Comparison of ENCODE assay signal across 14 cellular contexts in the genomic region with DNA sequence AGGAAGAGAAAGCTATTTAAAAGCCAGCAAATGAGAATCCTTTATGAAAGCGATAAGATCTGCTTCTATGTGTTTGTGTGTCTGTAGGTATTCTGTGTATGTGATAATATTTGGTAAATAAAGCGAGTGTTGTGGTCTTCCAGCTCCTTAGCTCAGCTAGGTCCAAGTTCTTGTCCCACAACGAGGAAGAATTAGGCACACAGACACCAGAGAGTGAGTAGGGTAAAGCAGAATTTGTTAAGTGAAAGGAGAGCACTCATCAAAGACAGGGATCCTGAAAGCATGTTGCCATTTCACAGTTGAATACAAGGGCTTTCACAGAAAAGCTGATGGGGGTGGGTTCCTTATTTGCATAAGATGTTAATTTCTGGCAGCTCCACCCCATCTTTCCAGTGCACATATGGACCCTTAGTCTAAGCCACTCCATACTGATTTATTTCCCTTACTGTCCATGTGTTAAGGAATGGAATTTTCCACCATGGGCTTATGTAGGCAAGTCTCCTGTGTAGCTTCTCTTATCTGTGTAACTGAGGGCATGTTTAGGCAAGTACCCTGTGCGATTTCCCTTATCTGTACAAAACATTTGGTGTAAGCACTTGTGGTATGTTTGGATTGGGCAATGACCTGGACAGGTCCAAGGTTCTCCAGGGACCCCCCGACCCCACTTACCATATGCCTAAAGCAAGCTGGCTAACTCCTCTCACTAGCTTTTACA.
"Had no signal": no experiment of that assay in that cellular context is flagged by ENCODE, and none has a peak within 500 bp of the region (broad histone marks: within the 10 kb centered on the region; RNA-seq: fewer than 3 reads in every experiment).

No MANE protein-coding gene starts in this region.

- H3K36me3 ChIP-seq: cardiac muscle cell, left ventricle myocardium inferior had no signal

- H3K4me3 Mint-ChIP-seq: activated CD4-positive, alpha-beta T cell treated with anti-CD3 and anti-CD28 coated beads for 36 hours; activated naive CD8-positive, alpha-beta T cell; T-helper 1 cell treated with Interleukin-12 subunit alpha and Interleukin-12 subunit beta and Interleukin-4 antibody, amounts not matched to agents 30 μg/mL and 1 μg/mL, for 36 hours; WTC11 had no signal

- H3K27ac ChIP-seq: cardiac muscle cell, dorsolateral prefrontal cortex, left ventricle myocardium inferior had no signal

- H3K27me3 ChIP-seq: cardiac muscle cell had no signal

- DNase-seq: activated CD4-positive, alpha-beta T cell treated with anti-CD3 and anti-CD28 coated beads for 36 hours; activated CD4-positive, alpha-beta T cell treated with anti-CD3 and anti-CD28 coated beads, Interleukin-2, amount 50 U/mL, for 48 hours; activated gamma-delta T cell treated with Interleukin-2 at 50 U/mL for 16 hours; dorsolateral prefrontal cortex; left ventricle myocardium inferior; retina; stimulated activated CD4-positive, alpha-beta T cell treated with anti-CD3 and anti-CD28 coated beads, Interleukin-12 subunit alpha, Interleukin-12 subunit beta, amount 100 ng/mL, for 4 hours; stimulated activated CD4-positive, alpha-beta T cell treated with anti-CD3 and anti-CD28 coated beads, Interleukin-1b, Interleukin-23, amount 100 ng/mL, for 48 hours; stimulated activated CD8-positive, alpha-beta memory T cell treated with anti-CD3 and anti-CD28 coated beads, Interleukin-4, amount 100 ng/mL, for 48 hours; stimulated activated naive CD4-positive, alpha-beta T cell had no signal

- H3K4me1 Mint-ChIP-seq: activated CD4-positive, alpha-beta T cell treated with anti-CD3 and anti-CD28 coated beads for 36 hours; WTC11 had no signal

- H3K27ac Mint-ChIP-seq: activated CD4-positive, alpha-beta T cell treated with anti-CD3 and anti-CD28 coated beads for 36 hours; activated naive CD8-positive, alpha-beta T cell; T-helper 1 cell treated with Interleukin-12 subunit alpha and Interleukin-12 subunit beta and Interleukin-4 antibody, amounts not matched to agents 30 μg/mL and 1 μg/mL, for 36 hours; WTC11 had no signal

- H3K9me3 Mint-ChIP-seq: T-helper 1 cell treated with Interleukin-12 subunit alpha and Interleukin-12 subunit beta and Interleukin-4 antibody, amounts not matched to agents 30 μg/mL and 1 μg/mL, for 36 hours had no signal

- ATAC-seq: activated CD4-positive, alpha-beta T cell treated with anti-CD3 and anti-CD28 coated beads for 36 hours; WTC11 had no signal

- H3K4me1 ChIP-seq: left ventricle myocardium inferior had no signal

- H3K36me3 Mint-ChIP-seq: activated naive CD8-positive, alpha-beta T cell had no signal

- H3K4me3 ChIP-seq: cardiac muscle cell, dorsolateral prefrontal cortex, left ventricle myocardium inferior had no signal
